In the genomic region with DNA sequence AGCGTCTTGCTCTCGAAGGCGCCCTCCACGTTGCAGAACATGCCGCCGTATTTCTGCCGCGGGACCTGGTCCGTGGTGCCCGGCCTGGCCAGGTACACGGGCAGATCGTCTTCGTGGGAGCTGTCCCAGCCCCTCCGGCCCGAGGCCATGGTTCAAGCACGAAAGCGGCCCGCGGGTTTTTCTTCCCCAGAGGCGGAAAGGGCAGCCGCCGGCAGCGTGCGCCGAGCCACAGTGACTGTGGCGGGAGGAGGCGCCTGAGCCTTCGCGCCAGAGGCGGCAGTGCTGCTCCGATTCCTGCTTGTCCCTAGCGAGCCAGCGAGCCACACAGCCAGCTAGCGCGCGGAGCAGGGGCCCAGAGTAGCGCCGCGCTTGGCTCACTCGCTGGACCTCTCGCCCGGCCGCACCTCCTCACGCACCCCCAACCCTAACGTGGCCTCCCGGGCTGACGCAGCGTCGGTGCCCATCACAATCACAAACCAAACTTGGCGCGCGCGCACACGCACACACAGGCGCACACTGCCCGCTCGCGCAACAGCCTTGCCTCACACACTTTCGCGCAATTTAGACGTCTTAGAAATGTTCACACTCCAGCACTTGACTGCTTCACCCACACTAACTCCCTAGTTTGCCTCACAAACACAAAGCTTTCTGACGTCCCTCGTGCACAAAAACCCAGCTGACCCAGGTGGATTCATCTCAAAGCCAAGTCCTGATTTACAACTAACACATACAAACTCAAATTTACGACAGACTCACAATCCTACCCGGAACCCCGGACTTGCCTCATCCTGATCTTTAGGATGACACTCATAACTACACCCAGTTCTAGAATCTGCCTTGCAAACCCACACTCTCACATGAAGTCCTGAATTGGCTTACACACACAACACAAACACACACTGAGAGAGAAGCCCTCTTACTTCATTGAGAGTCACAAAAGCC, we compare ENCODE assay signal across 3 cellular contexts.
TF ChIP-seq lines count a peak whose summit lies in the region.

A gene (minus strand): TSS at position 359 of the 942 bp plus-strand sequence. CDS start 210 bp downstream, at position 149.

TF ChIP-seq in IMR-90, 13 proteins besides CTCF, POLR2A, EP300 and RAD21:
- TF ChIP-seq MXI1 (IDR thresholded peaks at IDR 0.05; ENCODE audit: borderline replicate concordance, low read depth, low read length) (0 out of 2 replicates have a peak, but pooled peaks have one; percentile 82), NFE2L2 (IDR thresholded peaks at IDR 0.05; ENCODE audit: low read depth, low read length) (no peak), SMC3 (IDR thresholded peaks at IDR 0.05; ENCODE audit: low read depth, low read length) (peak; percentile 25; the same call in 1 of the 2 replicates), MAZ (IDR thresholded peaks at IDR 0.05; ENCODE audit: borderline replicate concordance, low read depth, low read length) (peak; percentile 22; the same call in 1 of the 2 replicates)
- TF ChIP-seq, protein P1, sequence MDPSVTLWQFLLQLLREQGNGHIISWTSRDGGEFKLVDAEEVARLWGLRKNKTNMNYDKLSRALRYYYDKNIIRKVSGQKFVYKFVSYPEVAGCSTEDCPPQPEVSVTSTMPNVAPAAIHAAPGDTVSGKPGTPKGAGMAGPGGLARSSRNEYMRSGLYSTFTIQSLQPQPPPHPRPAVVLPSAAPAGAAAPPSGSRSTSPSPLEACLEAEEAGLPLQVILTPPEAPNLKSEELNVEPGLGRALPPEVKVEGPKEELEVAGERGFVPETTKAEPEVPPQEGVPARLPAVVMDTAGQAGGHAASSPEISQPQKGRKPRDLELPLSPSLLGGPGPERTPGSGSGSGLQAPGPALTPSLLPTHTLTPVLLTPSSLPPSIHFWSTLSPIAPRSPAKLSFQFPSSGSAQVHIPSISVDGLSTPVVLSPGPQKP (IDR thresholded peaks at IDR 0.05; ENCODE audit: borderline replicate concordance, low read depth, low read length) = no peak

TF ChIP-seq in WTC11, 78 proteins besides CTCF, POLR2A, EP300 and RAD21 (continues in another document):
- TF ChIP-seq, protein P2, sequence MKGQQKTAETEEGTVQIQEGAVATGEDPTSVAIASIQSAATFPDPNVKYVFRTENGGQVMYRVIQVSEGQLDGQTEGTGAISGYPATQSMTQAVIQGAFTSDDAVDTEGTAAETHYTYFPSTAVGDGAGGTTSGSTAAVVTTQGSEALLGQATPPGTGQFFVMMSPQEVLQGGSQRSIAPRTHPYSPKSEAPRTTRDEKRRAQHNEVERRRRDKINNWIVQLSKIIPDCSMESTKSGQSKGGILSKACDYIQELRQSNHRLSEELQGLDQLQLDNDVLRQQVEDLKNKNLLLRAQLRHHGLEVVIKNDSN (CRISPR knock-in tag; IDR thresholded peaks at IDR 0.05) = 0 out of 2 replicates have a peak, but pooled peaks have one; percentile 39
- TF ChIP-seq FOXP1 (CRISPR knock-in tag; IDR thresholded peaks at IDR 0.05; ENCODE audit: borderline replicate concordance) (peak; percentile 87; the same call in 1 of the 2 replicates), NR3C1 (CRISPR knock-in tag; conservative IDR thresholded peaks at IDR 0.05; ENCODE audit: low read depth) (no peak), FOXK1 (CRISPR knock-in tag; IDR thresholded peaks at IDR 0.05) (peak; percentile 73), TCF7 (CRISPR knock-in tag; IDR thresholded peaks at IDR 0.05; ENCODE audit: low read depth) (no peak), ZNF138 (CRISPR knock-in tag; conservative IDR thresholded peaks at IDR 0.05) (peak; percentile 66; the same call in 1 of the 2 replicates), ESRRA (CRISPR knock-in tag; IDR thresholded peaks at IDR 0.05; ENCODE audit: borderline replicate concordance) (peak; percentile 42; the same call in 1 of the 2 replicates), EMX1 (CRISPR knock-in tag; IDR thresholded peaks at IDR 0.05) (no peak)
- TF ChIP-seq, protein P3, sequence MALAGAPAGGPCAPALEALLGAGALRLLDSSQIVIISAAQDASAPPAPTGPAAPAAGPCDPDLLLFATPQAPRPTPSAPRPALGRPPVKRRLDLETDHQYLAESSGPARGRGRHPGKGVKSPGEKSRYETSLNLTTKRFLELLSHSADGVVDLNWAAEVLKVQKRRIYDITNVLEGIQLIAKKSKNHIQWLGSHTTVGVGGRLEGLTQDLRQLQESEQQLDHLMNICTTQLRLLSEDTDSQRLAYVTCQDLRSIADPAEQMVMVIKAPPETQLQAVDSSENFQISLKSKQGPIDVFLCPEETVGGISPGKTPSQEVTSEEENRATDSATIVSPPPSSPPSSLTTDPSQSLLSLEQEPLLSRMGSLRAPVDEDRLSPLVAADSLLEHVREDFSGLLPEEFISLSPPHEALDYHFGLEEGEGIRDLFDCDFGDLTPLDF (CRISPR knock-in tag; IDR thresholded peaks at IDR 0.05) = peak; percentile 82
- TF ChIP-seq, protein P4, sequence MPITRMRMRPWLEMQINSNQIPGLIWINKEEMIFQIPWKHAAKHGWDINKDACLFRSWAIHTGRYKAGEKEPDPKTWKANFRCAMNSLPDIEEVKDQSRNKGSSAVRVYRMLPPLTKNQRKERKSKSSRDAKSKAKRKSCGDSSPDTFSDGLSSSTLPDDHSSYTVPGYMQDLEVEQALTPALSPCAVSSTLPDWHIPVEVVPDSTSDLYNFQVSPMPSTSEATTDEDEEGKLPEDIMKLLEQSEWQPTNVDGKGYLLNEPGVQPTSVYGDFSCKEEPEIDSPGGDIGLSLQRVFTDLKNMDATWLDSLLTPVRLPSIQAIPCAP (CRISPR knock-in tag; IDR thresholded peaks at IDR 0.05) = no peak
- TF ChIP-seq, protein P5, sequence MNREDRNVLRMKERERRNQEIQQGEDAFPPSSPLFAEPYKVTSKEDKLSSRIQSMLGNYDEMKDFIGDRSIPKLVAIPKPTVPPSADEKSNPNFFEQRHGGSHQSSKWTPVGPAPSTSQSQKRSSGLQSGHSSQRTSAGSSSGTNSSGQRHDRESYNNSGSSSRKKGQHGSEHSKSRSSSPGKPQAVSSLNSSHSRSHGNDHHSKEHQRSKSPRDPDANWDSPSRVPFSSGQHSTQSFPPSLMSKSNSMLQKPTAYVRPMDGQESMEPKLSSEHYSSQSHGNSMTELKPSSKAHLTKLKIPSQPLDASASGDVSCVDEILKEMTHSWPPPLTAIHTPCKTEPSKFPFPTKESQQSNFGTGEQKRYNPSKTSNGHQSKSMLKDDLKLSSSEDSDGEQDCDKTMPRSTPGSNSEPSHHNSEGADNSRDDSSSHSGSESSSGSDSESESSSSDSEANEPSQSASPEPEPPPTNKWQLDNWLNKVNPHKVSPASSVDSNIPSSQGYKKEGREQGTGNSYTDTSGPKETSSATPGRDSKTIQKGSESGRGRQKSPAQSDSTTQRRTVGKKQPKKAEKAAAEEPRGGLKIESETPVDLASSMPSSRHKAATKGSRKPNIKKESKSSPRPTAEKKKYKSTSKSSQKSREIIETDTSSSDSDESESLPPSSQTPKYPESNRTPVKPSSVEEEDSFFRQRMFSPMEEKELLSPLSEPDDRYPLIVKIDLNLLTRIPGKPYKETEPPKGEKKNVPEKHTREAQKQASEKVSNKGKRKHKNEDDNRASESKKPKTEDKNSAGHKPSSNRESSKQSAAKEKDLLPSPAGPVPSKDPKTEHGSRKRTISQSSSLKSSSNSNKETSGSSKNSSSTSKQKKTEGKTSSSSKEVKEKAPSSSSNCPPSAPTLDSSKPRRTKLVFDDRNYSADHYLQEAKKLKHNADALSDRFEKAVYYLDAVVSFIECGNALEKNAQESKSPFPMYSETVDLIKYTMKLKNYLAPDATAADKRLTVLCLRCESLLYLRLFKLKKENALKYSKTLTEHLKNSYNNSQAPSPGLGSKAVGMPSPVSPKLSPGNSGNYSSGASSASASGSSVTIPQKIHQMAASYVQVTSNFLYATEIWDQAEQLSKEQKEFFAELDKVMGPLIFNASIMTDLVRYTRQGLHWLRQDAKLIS (CRISPR knock-in tag; IDR thresholded peaks at IDR 0.05; ENCODE audit: borderline replicate concordance) = peak; percentile 90
- TF ChIP-seq, protein P6, sequence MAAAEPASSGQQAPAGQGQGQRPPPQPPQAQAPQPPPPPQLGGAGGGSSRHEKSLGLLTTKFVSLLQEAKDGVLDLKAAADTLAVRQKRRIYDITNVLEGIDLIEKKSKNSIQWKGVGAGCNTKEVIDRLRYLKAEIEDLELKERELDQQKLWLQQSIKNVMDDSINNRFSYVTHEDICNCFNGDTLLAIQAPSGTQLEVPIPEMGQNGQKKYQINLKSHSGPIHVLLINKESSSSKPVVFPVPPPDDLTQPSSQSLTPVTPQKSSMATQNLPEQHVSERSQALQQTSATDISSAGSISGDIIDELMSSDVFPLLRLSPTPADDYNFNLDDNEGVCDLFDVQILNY (CRISPR knock-in tag; IDR thresholded peaks at IDR 0.05) = peak; percentile 89

TF ChIP-seq in neural cell, 6 proteins besides CTCF, POLR2A, EP300 and RAD21 (continued from another document):
- peak; percentile 90 for TF ChIP-seq MXI1 (conservative IDR thresholded peaks at IDR 0.05; ENCODE audit: poor library complexity, severe bottlenecking)
